29 cellular contexts compared by ENCODE assay signal in the genomic region with DNA sequence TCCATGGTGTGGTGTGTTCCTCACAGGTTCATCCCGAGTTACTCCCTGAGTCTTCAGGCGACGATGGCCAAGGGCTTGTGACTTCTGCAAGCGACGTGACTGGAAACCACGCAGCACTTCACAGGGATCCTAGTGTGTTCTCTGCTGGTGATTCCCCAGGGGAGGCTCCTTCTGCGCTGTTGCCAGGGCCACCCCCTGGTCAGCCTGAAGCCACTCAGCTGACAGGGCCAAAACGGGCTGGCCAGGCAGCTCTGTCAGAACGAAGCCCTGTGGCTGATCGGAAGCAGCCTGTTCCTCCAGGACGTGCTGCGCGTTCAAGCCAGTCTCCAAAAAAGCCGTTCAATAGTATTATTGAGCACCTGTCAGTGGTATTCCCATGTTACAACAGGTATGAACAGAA.
"Had no signal": no experiment of that assay in that cellular context is flagged by ENCODE, and none has a peak within 500 bp of the region (broad histone marks: within the 10 kb centered on the region; RNA-seq: fewer than 3 reads in every experiment).

No MANE protein-coding gene starts in this region.

- H3K4me3 Mint-ChIP-seq: immature natural killer cell; memory B cell; naive B cell; natural killer cell treated with Interleukin-12 subunit alpha and Interleukin-12 subunit beta and Interleukin-15 and Interleukin-18, amount 100 ng/mL, for 72 hours; neural progenitor cell; stimulated activated effector memory CD8-positive, alpha-beta T cell treated with anti-CD3 and anti-CD28 coated beads, Interleukin-12 subunit alpha, Interleukin-12 subunit beta, amount 100 ng/mL, for 72 hours had no signal

- H3K9me3 ChIP-seq: gastroesophageal sphincter, mucosa of descending colon, psoas muscle, right lobe of liver, stomach, thyroid gland, vagina had no signal

- H2AFZ ChIP-seq: neural progenitor cell had no signal

- ATAC-seq: esophagus mucosa; gastroesophageal sphincter; left colon; mucosa of descending colon; natural killer cell treated with Interleukin-12 subunit alpha and Interleukin-12 subunit beta and Interleukin-15 and Interleukin-18, amount 100 ng/mL, for 72 hours; stimulated activated effector memory CD8-positive, alpha-beta T cell treated with anti-CD3 and anti-CD28 coated beads, Interleukin-12 subunit alpha, Interleukin-12 subunit beta, amount 100 ng/mL, for 72 hours had no signal

- DNase-seq: dorsolateral prefrontal cortex; effector CD4-positive, alpha-beta T cell; foreskin fibroblast; hypothalamus; immature natural killer cell; islet precursor cell; kidney glomerular epithelial cell; left colon; mucosa of descending colon; naive B cell; nucleus accumbens; psoas muscle; right lobe of liver; stimulated activated CD4-positive, alpha-beta T cell treated with anti-CD3 and anti-CD28 coated beads, Interleukin-12 subunit alpha, Interleukin-12 subunit beta, amount 100 ng/mL, for 4 hours; stimulated activated CD4-positive, alpha-beta T cell treated with anti-CD3 and anti-CD28 coated beads, Interleukin-1b, Interleukin-23, amount 100 ng/mL, for 48 hours; stimulated activated CD4-positive, alpha-beta T cell treated with anti-CD3 and anti-CD28 coated beads, Interleukin-4, amount 100 ng/mL, for 24 hours; stimulated activated naive CD4-positive, alpha-beta T cell treated with Interleukin-2 at 50 U/mL for 16 hours; stomach; thyroid gland; trophoblast cell had no signal

- H3K9ac ChIP-seq: neural progenitor cell had no signal

- H3K27ac ChIP-seq: dorsolateral prefrontal cortex, gastroesophageal sphincter, neural progenitor cell, psoas muscle, right lobe of liver, stomach, thyroid gland, vagina had no signal

- H3K4me1 ChIP-seq: gastroesophageal sphincter, neural progenitor cell, right lobe of liver, stomach, thyroid gland, vagina had no signal

- H3K27me3 Mint-ChIP-seq: memory B cell; naive B cell; natural killer cell treated with Interleukin-12 subunit alpha and Interleukin-12 subunit beta and Interleukin-15 and Interleukin-18, amount 100 ng/mL, for 72 hours had no signal

- H3K4me1 Mint-ChIP-seq: memory B cell; stimulated activated effector memory CD8-positive, alpha-beta T cell treated with anti-CD3 and anti-CD28 coated beads, Interleukin-12 subunit alpha, Interleukin-12 subunit beta, amount 100 ng/mL, for 72 hours had no signal

- H3K27ac Mint-ChIP-seq: memory B cell, neural progenitor cell had no signal

- H3K27me3 ChIP-seq: dorsolateral prefrontal cortex, gastroesophageal sphincter, neural progenitor cell, right lobe of liver, stomach, thyroid gland, vagina had no signal

- H3K4me3 ChIP-seq: dorsolateral prefrontal cortex, gastroesophageal sphincter, lung, mucosa of descending colon, neural progenitor cell, psoas muscle, right lobe of liver, smooth muscle cell, stomach, thyroid gland, vagina had no signal

- H3K9me3 Mint-ChIP-seq: immature natural killer cell; memory B cell; naive B cell; natural killer cell treated with Interleukin-12 subunit alpha and Interleukin-12 subunit beta and Interleukin-15 and Interleukin-18, amount 100 ng/mL, for 72 hours; neural progenitor cell; stimulated activated effector memory CD8-positive, alpha-beta T cell treated with anti-CD3 and anti-CD28 coated beads, Interleukin-12 subunit alpha, Interleukin-12 subunit beta, amount 100 ng/mL, for 72 hours had no signal

- H3K4me2 ChIP-seq: neural progenitor cell, smooth muscle cell had no signal
